Comparison of ENCODE assay signal across 1 cellular context in genomic region chr7:70098905-70099672, GRCh38.
TF ChIP-seq lines count a peak whose summit lies in the region.

No MANE protein-coding gene starts in this region.

TF ChIP-seq in WTC11, 78 proteins besides CTCF, POLR2A, EP300 and RAD21 (continued from another document):
- TF ChIP-seq PRRX2 (CRISPR knock-in tag; IDR thresholded peaks at IDR 0.05) = no peak
- TF ChIP-seq ESRRA (CRISPR knock-in tag; IDR thresholded peaks at IDR 0.05; ENCODE audit: borderline replicate concordance) = no peak
- TF ChIP-seq AFF4 (CRISPR knock-in tag; IDR thresholded peaks at IDR 0.05; ENCODE audit: borderline replicate concordance) = no peak
- no peak for TF ChIP-seq CBFB (CRISPR knock-in tag; IDR thresholded peaks at IDR 0.05; ENCODE audit: low read depth)
- no peak for TF ChIP-seq ZNF671 (CRISPR knock-in tag; IDR thresholded peaks at IDR 0.05)
